Comparison of ENCODE assay signal across 7 cellular contexts in the genomic region with DNA sequence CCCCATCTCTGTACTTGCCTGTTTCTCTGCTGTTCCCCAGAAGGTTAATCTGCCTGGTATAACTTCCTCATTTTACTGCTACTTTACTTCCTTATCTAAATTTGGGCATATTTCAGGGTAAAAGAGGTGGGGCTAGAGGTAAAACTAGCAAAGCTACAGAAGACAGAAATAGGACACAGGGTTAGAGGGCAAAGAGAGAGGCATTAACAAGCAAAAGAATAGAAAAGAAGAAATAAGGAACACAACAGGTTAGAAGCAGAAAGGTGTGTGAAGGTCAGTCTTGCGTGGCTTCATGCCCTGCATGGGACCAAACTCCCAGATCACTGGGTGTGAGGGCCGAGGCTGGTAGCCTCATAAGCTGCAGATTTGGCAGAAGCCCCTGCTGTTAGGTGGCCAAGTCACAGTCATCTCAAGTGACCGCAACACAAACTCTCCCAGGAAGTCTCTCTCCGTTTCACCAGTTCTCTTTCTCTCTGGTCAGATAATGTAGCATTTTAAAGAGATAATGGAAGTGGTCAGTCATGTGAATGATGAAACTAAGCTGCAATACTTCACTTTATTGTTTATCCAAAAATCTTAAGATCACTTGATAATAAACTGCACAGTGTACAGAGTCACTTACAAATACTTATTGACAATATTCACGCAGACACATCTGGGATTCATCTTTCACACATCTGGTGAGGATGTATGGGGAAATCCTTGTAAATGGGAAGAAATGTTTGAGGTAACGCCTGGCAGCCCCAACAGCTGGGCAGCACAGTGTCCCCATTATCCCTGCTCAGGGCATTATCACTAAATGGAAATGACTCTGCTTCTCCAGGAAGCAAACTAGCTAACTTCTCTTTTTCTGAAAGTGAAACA. TPM values are rescaled to one million over a fixed set of nuclear protein-coding genes. Genes with fewer than 3 reads are reported as not detected.
DNase-seq lines count a peak whose midpoint lies in the region; ATAC-seq and TF ChIP-seq lines count a peak whose summit lies in the region.

No MANE protein-coding gene starts in this region.

- peak overlapping the region in 1 of 8 donors; percentile 54 for H3K4me3 ChIP-seq in spleen

- intact Hi-C loops in spleen (cut with DNase I; ENCODE audit: low total_unique reads): no loop called here
- intact Hi-C loops in posterior vena cava (cut with DNase I): no loop called here

- ATAC-seq in HG03025 (IDR thresholded peaks at IDR 0.05; ENCODE audit: low FRiP score, unreplicated experiment): peak; percentile 54

- WGBS in spleen, 5 donors: 53 to 67% (median 58%) methylated on average over 6 of the region's 6 CpGs

- H3K4me1 ChIP-seq in spleen: peaks cover 6 to 97% (median 54%) of the 10 kb centered on the region in 6 donors

- TF ChIP-seq POLR2A in GM19193 (IDR thresholded peaks at IDR 0.05; ENCODE audit: extremely low read depth, insufficient read depth, insufficient read length) (peak; percentile 25), spleen (IDR thresholded peaks at IDR 0.05) (no peak)

- peaks cover 0 to 12% (median 8%) of the 10 kb centered on the region in 8 donors for H3K9me3 ChIP-seq in spleen

- DNase-seq in SK-MEL-5 (ENCODE audit: low read depth, low spot score): peak; percentile 1
- no peak for DNase-seq in spleen
- no peak for DNase-seq in activated gamma-delta T cell (lab: John Stamatoyannopoulos, UW)
- no peak for DNase-seq in posterior vena cava (ENCODE audit: low spot score)
- no peak for DNase-seq in amygdala (lab: John Stamatoyannopoulos, UW)

- peaks cover 0 to 9% (median 0%) of the 10 kb centered on the region in 6 donors for H3K36me3 ChIP-seq in spleen

- no peak for TF ChIP-seq CTCF in spleen (IDR thresholded peaks at IDR 0.05 in 8 of 11, conservative IDR thresholded peaks at IDR 0.05 in 3 of 11)

- H3K27me3 ChIP-seq in spleen (replicated peaks in 1 of 7): no peaks in the 10 kb centered on the region

- H3K27ac ChIP-seq in spleen: peak overlapping the region; percentile 68 to 96 (median 90)

- in situ Hi-C loops in SK-MEL-5 (cut with HindIII; ENCODE audit: low pct_unique_long_range_greater_than_20kb, low sequenced_read_pairs): no loop called here

RNA-seq across cellular contexts. Expression of gene TMEM154, which starts 16.4 kb away (rescaled TPM):
- total RNA-seq in SK-MEL-5 (2014; rRNA removed; shearing (Covaris generic)): 0.90 and 1.1 TPM in 2 replicates
- 2.0 and 2.5 TPM in 2 replicates for polyA plus RNA-seq in SK-MEL-5 (2015; cell fraction: cytosol; rRNA removed)
- 0.46 and 1.1 TPM in 2 replicates for polyA plus RNA-seq in SK-MEL-5 (2015; cell fraction: nucleus; rRNA removed)
- total RNA-seq in spleen (10 to 100 TPM; 22.2 to 72.3 (median 37.7) TPM), posterior vena cava (1 to 10 TPM; 1.5 to 4.0 TPM)
- 1 to 10 TPM; 5.0 to 6.4 (median 5.2) TPM for polyA plus RNA-seq in spleen

Comparison
In these comparisons a context has a peak if more than half of its experiments do, and no peak if none do; other contexts are left out.
1. RNA of gene TMEM154, which starts 16.4 kb away (total RNA-seq): 22.2 to 72.3 TPM in spleen; 1.5 to 4.0 TPM in posterior vena cava and 0.90 to 1.1 TPM in SK-MEL-5; every median in the first group is over 4 times any median in the second.